3 cellular contexts compared by ENCODE assay signal in genomic region chr14:102877511-102877910, GRCh38. TPM values are rescaled to one million over a fixed set of nuclear protein-coding genes. Genes with fewer than 3 reads are reported as not detected.
"Had no signal": no experiment of that assay in that cellular context is flagged by ENCODE, and none has a peak within 500 bp of the region (broad histone marks: within the 10 kb centered on the region; RNA-seq: fewer than 3 reads in every experiment).

No MANE protein-coding gene starts in this region.

RNA-seq across cellular contexts. Expression of gene AMN, which starts 45.0 kb away (rescaled TPM):
- total RNA-seq: left ventricle myocardium inferior, left ventricle myocardium superior had no signal
- polyA plus RNA-seq: mammary epithelial cell had no signal
